ENCODE assay signal across 8 cellular contexts in genomic region chr5:69414885-69415583, GRCh38. TPM values are rescaled to one million over a fixed set of nuclear protein-coding genes. Genes with fewer than 3 reads are reported as not detected.
A peak's percentile ranks its signal among the peaks of the same experiment; 100 is the strongest.
DNase-seq lines count a peak whose midpoint lies in the region; ATAC-seq and TF ChIP-seq lines count a peak whose summit lies in the region.

TSS of gene MARVELD2 (plus strand) at chr5:69415116. CDS start at chr5:69419386, 4,270 bp downstream.

- peak; percentile 47 for DNase-seq in DMS79 treated with DMSO at 0.1 percent for 48 hours (lab: John Stamatoyannopoulos, UW)
- DNase-seq in GM23338 (ENCODE audit: low spot score): peak; percentile 97
- peak; percentile 68 for DNase-seq in NCI-H226
- peak; percentile 4 to 19 for DNase-seq in activated T-helper 1 cell treated with anti-CD3 and anti-CD28 coated beads, Interleukin-2, amount 50 U/mL, for 16 hours (ENCODE audit: low read depth in 1 of 2, low spot score in 1 of 2)
- DNase-seq in fibroblast of pulmonary artery (ENCODE audit: low read depth): peak; percentile 31
- DNase-seq in natural killer cell treated with Interleukin-12 subunit alpha and Interleukin-12 subunit beta and Interleukin-15 and Interleukin-18, amount 100 ng/mL, for 72 hours (ENCODE audit: low spot score): no peak
- peak; percentile 16 for DNase-seq in stromal cell of bone marrow (ENCODE audit: low read depth)
- DNase-seq in GF-D8 (lab: John Stamatoyannopoulos, UW): no peak

- H3K4me3 ChIP-seq in GM23338: peak within 1 kb of the TSS; percentile 67
- H3K4me3 ChIP-seq in fibroblast of pulmonary artery (replicated peaks; ENCODE audit: low read depth, low read length): peak within 1 kb of the TSS; percentile 44

- no peaks in the 10 kb centered on the region for H3K27me3 ChIP-seq in GM23338 (ENCODE audit: insufficient read depth)

- peaks cover 17% of the 10 kb centered on the region for H3K4me1 Mint-ChIP-seq in GM23338
- peaks cover 0 to 5% of the 10 kb centered on the region in 2 donors for H3K4me1 Mint-ChIP-seq in natural killer cell treated with Interleukin-12 subunit alpha and Interleukin-12 subunit beta and Interleukin-15 and Interleukin-18, amount 100 ng/mL, for 72 hours (ENCODE audit: low read depth in 2 of 2)

- H3K4me1 ChIP-seq in GM23338 (ENCODE audit: insufficient read depth): peaks cover 11% of the 10 kb centered on the region

- peaks cover 9% of the 10 kb centered on the region for H3F3A ChIP-seq in GM23338 (replicated peaks; ENCODE audit: low read depth)

- peak within 1 kb of the TSS; percentile 94 for H3K27ac ChIP-seq in GM23338 (ENCODE audit: low read depth)

- no peaks in the 10 kb centered on the region for H3K9me3 Mint-ChIP-seq in GM23338
- no peaks in the 10 kb centered on the region for H3K9me3 Mint-ChIP-seq in natural killer cell treated with Interleukin-12 subunit alpha and Interleukin-12 subunit beta and Interleukin-15 and Interleukin-18, amount 100 ng/mL, for 72 hours

- peak within 1 kb of the TSS; percentile 93 for H2AFZ ChIP-seq in GM23338

- peak; percentile 95 for ATAC-seq in GM23338
- ATAC-seq in natural killer cell treated with Interleukin-12 subunit alpha and Interleukin-12 subunit beta and Interleukin-15 and Interleukin-18, amount 100 ng/mL, for 72 hours: peak; percentile 74

- peaks cover 4% of the 10 kb centered on the region for H3K27me3 Mint-ChIP-seq in GM23338 (ENCODE audit: insufficient read depth, low read depth, poor library complexity)
- peaks cover 0 to 7% of the 10 kb centered on the region in 2 donors for H3K27me3 Mint-ChIP-seq in natural killer cell treated with Interleukin-12 subunit alpha and Interleukin-12 subunit beta and Interleukin-15 and Interleukin-18, amount 100 ng/mL, for 72 hours

- H3K9me2 ChIP-seq in GM23338 (ENCODE audit: insufficient read depth): no peaks in the 10 kb centered on the region

- peak in 1 of 2 experiments; percentile 58; a peak in 2 of 4 replicates for TF ChIP-seq CTCF in GM23338 (conservative IDR thresholded peaks at IDR 0.05; ENCODE audit: low read depth in 2 of 2)
- peak; percentile 6 for TF ChIP-seq CTCF in fibroblast of pulmonary artery (IDR thresholded peaks at IDR 0.05; ENCODE audit: low read length, missing control alignments)

- H3K4me2 ChIP-seq in GM23338: peak within 1 kb of the TSS; percentile 82

- H3K4me3 Mint-ChIP-seq in GM23338: peak within 1 kb of the TSS; percentile 95
- peak within 1 kb of the TSS; percentile 22 for H3K4me3 Mint-ChIP-seq in natural killer cell treated with Interleukin-12 subunit alpha and Interleukin-12 subunit beta and Interleukin-15 and Interleukin-18, amount 100 ng/mL, for 72 hours

- H3K79me2 ChIP-seq in GM23338 (replicated peaks; ENCODE audit: insufficient read depth): peaks cover 5% of the 10 kb centered on the region; the same call in 1 of the 2 replicates

- H4K20me1 ChIP-seq in GM23338 (replicated peaks; ENCODE audit: insufficient read depth): peaks cover 6% of the 10 kb centered on the region; the same call in 1 of the 2 replicates

- peaks cover 20% of the 10 kb centered on the region for H3K36me3 Mint-ChIP-seq in GM23338 (ENCODE audit: low read depth)
- peaks cover 13% of the 10 kb centered on the region for H3K36me3 Mint-ChIP-seq in natural killer cell treated with Interleukin-12 subunit alpha and Interleukin-12 subunit beta and Interleukin-15 and Interleukin-18, amount 100 ng/mL, for 72 hours

- peak within 1 kb of the TSS; percentile 96 for H3K27ac Mint-ChIP-seq in GM23338
- no peak within 1 kb of the TSS for H3K27ac Mint-ChIP-seq in natural killer cell treated with Interleukin-12 subunit alpha and Interleukin-12 subunit beta and Interleukin-15 and Interleukin-18, amount 100 ng/mL, for 72 hours

- peaks cover 5% of the 10 kb centered on the region for H3K36me3 ChIP-seq in GM23338 (ENCODE audit: insufficient read depth)

TF ChIP-seq in GM23338, 12 proteins besides CTCF, POLR2A, EP300 and RAD21 (continues in another document):
- TF ChIP-seq, protein P1, sequence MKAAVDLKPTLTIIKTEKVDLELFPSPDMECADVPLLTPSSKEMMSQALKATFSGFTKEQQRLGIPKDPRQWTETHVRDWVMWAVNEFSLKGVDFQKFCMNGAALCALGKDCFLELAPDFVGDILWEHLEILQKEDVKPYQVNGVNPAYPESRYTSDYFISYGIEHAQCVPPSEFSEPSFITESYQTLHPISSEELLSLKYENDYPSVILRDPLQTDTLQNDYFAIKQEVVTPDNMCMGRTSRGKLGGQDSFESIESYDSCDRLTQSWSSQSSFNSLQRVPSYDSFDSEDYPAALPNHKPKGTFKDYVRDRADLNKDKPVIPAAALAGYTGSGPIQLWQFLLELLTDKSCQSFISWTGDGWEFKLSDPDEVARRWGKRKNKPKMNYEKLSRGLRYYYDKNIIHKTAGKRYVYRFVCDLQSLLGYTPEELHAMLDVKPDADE (IDR thresholded peaks at IDR 0.05): no peak
- no peak for TF ChIP-seq STAT1 (IDR thresholded peaks at IDR 0.05; ENCODE audit: unreplicated experiment)
- no peak for TF ChIP-seq EZH2phosphoT487 (IDR thresholded peaks at IDR 0.05; ENCODE audit: unreplicated experiment)
- TF ChIP-seq ZNF462 (CRISPR knock-in tag; IDR thresholded peaks at IDR 0.05): no peak
- TF ChIP-seq JUNB (IDR thresholded peaks at IDR 0.05; ENCODE audit: unreplicated experiment): no peak

RNA-seq across cellular contexts. Expression of gene MARVELD2, which starts in this region (rescaled TPM):
- 24.1 and 24.8 TPM in 2 replicates for total RNA-seq in GM23338 (2014; rRNA removed; shearing (Covaris generic))
- 9.0 and 10.0 TPM in 2 replicates for polyA plus RNA-seq in GM23338 (2016; fragmentation: Nextera tagmentation; extraction: Ambion mirVana)
- total RNA-seq in natural killer cell treated with Interleukin-12 subunit alpha and Interleukin-12 subunit beta and Interleukin-15 and Interleukin-18, amount 100 ng/mL, for 72 hours: under 1 TPM; 0.14 to 0.56 TPM

Comparison
In these comparisons a context has a peak if more than half of its experiments do, and no peak if none do; other contexts are left out.
1. RNA of gene MARVELD2 (total RNA-seq): 24.1 to 24.8 TPM in GM23338; 0.14 to 0.56 TPM in natural killer cell treated with Interleukin-12 subunit alpha and Interleukin-12 subunit beta and Interleukin-15 and Interleukin-18, amount 100 ng/mL, for 72 hours; every median in the first group is over 10 times any median in the second.
2. Peak in ATAC-seq in natural killer cell treated with Interleukin-12 subunit alpha and Interleukin-12 subunit beta and Interleukin-15 and Interleukin-18, amount 100 ng/mL, for 72 hours; RNA of the gene not detected or under 1 TPM.
3. DNase-seq: peak in DMS79 treated with DMSO at 0.1 percent for 48 hours (single experiment), GM23338 (single experiment), NCI-H226 (single experiment), activated T-helper 1 cell treated with anti-CD3 and anti-CD28 coated beads, Interleukin-2, amount 50 U/mL, for 16 hours (2 of 2), fibroblast of pulmonary artery (single experiment) and stromal cell of bone marrow (single experiment); none in natural killer cell treated with Interleukin-12 subunit alpha and Interleukin-12 subunit beta and Interleukin-15 and Interleukin-18, amount 100 ng/mL, for 72 hours (single experiment) and GF-D8 (single experiment).